In the genomic region with DNA sequence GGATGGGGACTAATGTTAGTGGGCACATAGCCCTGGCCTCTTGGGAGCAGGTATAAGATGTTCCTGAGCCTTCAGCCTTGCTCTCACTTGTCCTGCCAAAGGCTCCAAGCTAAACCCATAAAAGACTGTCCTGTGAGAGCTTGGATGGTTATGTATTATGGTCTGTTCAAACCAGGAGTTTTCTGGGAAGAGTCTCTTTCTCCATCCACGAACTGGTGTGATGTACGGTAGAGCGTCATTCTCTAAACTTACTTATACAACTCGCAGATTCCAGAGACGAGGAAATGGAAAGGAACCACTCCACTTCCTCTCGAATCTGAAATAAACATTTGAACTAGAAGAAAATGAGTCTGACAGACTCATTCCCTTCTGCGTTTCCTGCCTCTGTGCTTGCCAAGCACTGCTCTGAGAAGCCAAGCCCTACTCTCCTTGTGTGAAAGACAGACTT, we compare ENCODE assay signal across 9 cellular contexts. TPM values are rescaled to one million over a fixed set of nuclear protein-coding genes. Genes with fewer than 3 reads are reported as not detected.
DNase-seq lines count a peak whose midpoint lies in the region; ATAC-seq and TF ChIP-seq lines count a peak whose summit lies in the region.
"Had no signal": no experiment of that assay in that cellular context is flagged by ENCODE, and none has a peak within 500 bp of the region (broad histone marks: within the 10 kb centered on the region; RNA-seq: fewer than 3 reads in every experiment).

No MANE protein-coding gene starts in this region.

- H3K4me3 ChIP-seq in coronary artery (peak overlapping the region; percentile 54), liver (ENCODE audit: low read depth in 1 of 3, low read length in 3 of 3) (no peak overlapping the region)

- H3K27me3 ChIP-seq in liver (ENCODE audit: control insufficient read depth in 4 of 4, insufficient read depth in 4 of 4, low read length in 3 of 4) = no peaks in the 10 kb centered on the region

- WGBS in liver = 63% methylated on average over 7 of the region's 7 CpGs

- TF ChIP-seq CTCF in coronary artery (IDR thresholded peaks at IDR 0.05) (no peak), liver (IDR thresholded peaks at IDR 0.05; ENCODE audit: low read depth, low read length, missing input control) (no peak)

- no peak overlapping the region for H3K9ac ChIP-seq in liver (ENCODE audit: low read depth in 1 of 2, low read length in 2 of 2)

- H3K4me1 ChIP-seq in liver (ENCODE audit: control insufficient read depth in 4 of 4, insufficient read depth in 4 of 4, low read length in 3 of 4) = peaks cover 0 to 23% (median 20%) of the 10 kb centered on the region in 4 donors

- H3K27ac ChIP-seq in coronary artery (peak overlapping the region; percentile 66 to 87), liver (ENCODE audit: low read depth in 1 of 2, low read length in 2 of 2) (peak overlapping the region; percentile 17 to 52), substantia nigra (ENCODE audit: low read depth, low read length, poor library complexity, severe bottlenecking) (peak overlapping the region; percentile 87)

- no peaks in the 10 kb centered on the region for H3K9me3 ChIP-seq in liver (ENCODE audit: control insufficient read depth in 4 of 4, low read length in 3 of 4)

- TF ChIP-seq RAD21 in liver (IDR thresholded peaks at IDR 0.05) = no peak

- no peak for ATAC-seq in HG03460 (IDR thresholded peaks at IDR 0.05; ENCODE audit: unreplicated experiment)
- ATAC-seq in HG02938 (IDR thresholded peaks at IDR 0.05; ENCODE audit: unreplicated experiment) = no peak

- DNase-seq in M059J (ENCODE audit: low read depth) (peak; percentile 12), coronary artery (ENCODE audit: low spot score) (no peak), substantia nigra (lab: John Stamatoyannopoulos, UW) (peak in 13 of 49 donors; percentile 4 to 36 (median 9)), NCI-H1092 treated with DMSO at 0.1 percent for 48 hours (lab: John Stamatoyannopoulos, UW) (no peak)
- DNase-seq in activated effector memory CD4-positive, alpha-beta T cell treated with anti-CD3 and anti-CD28 coated beads, Interleukin-2, amount 50 U/mL, for 16 hours = no peak
- DNase-seq: NCI-H1694 treated with DMSO at 0.1 percent for 48 hours had no signal

- H3K36me3 ChIP-seq in liver (ENCODE audit: control insufficient read depth in 4 of 4, insufficient read depth in 3 of 4, low read depth in 1 of 4, low read length in 3 of 4) = no peaks in the 10 kb centered on the region

TF ChIP-seq in liver, 16 proteins besides CTCF, POLR2A, EP300 and RAD21:
- TF ChIP-seq JUND (IDR thresholded peaks at IDR 0.05) (no peak), SP1 (IDR thresholded peaks at IDR 0.05) (no peak), FOXA1 (IDR thresholded peaks at IDR 0.05) (no peak)
- TF ChIP-seq, protein P1, sequence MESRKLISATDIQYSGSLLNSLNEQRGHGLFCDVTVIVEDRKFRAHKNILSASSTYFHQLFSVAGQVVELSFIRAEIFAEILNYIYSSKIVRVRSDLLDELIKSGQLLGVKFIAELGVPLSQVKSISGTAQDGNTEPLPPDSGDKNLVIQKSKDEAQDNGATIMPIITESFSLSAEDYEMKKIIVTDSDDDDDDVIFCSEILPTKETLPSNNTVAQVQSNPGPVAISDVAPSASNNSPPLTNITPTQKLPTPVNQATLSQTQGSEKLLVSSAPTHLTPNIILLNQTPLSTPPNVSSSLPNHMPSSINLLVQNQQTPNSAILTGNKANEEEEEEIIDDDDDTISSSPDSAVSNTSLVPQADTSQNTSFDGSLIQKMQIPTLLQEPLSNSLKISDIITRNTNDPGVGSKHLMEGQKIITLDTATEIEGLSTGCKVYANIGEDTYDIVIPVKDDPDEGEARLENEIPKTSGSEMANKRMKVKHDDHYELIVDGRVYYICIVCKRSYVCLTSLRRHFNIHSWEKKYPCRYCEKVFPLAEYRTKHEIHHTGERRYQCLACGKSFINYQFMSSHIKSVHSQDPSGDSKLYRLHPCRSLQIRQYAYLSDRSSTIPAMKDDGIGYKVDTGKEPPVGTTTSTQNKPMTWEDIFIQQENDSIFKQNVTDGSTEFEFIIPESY (IDR thresholded peaks at IDR 0.05) = no peak

RNA-seq across cellular contexts. Expression of a gene that starts 5.3 kb away (rescaled TPM):
- total RNA-seq in M059J (2014; rRNA removed; shearing (Covaris generic)) = 1.6 and 2.7 TPM in 2 replicates
- 1 to 10 TPM; 2.3 to 5.4 TPM for total RNA-seq in liver
- polyA plus RNA-seq in liver = 1 to 10 TPM in 1 of 2 donors, under 1 TPM in 1; 0.99 to 1.5 TPM

RNA-seq across cellular contexts. Expression of a gene that starts 35.9 kb away (rescaled TPM):
- total RNA-seq in M059J (2014; rRNA removed; shearing (Covaris generic)) = 17.2 and 18.9 TPM in 2 replicates
- 10 to 100 TPM; 10.5 to 20.9 TPM for total RNA-seq in liver
- polyA plus RNA-seq in liver = 10 to 100 TPM; 14.6 to 17.5 TPM

Comparison
In these comparisons a context has a peak if more than half of its experiments do, and no peak if none do; other contexts are left out.
1. H3K27ac ChIP-seq: peak in every context shown above with its lines; median percentile 87 in substantia nigra; 76 in coronary artery; 34 in liver.